ENCODE assay signal across 12 cellular contexts in genomic region chr4:67702166-67702565, GRCh38. TPM values are rescaled to one million over a fixed set of nuclear protein-coding genes. Genes with fewer than 3 reads are reported as not detected.
A peak's percentile ranks its signal among the peaks of the same experiment; 100 is the strongest.
DNase-seq lines count a peak whose midpoint lies in the region; ATAC-seq and TF ChIP-seq lines count a peak whose summit lies in the region.
"Had no signal": no experiment of that assay in that cellular context is flagged by ENCODE, and none has a peak within 500 bp of the region (broad histone marks: within the 10 kb centered on the region; RNA-seq: fewer than 3 reads in every experiment).

No MANE protein-coding gene starts in this region.

- peak overlapping the region in 2 of 3 donors; percentile 28 to 99 for H3K27ac Mint-ChIP-seq in CD4-positive, CD25-positive, alpha-beta regulatory T cell

- H3K36me3 Mint-ChIP-seq in CD4-positive, CD25-positive, alpha-beta regulatory T cell, result peaks cover 32% of the 10 kb centered on the region

- H3K4me3 ChIP-seq in CD4-positive, CD25-positive, alpha-beta regulatory T cell (ENCODE audit: low read depth, low read length), result peak overlapping the region; percentile 97
- H3K4me3 ChIP-seq in HL-60 (replicated peaks; ENCODE audit: insufficient read depth, low read length) (peak overlapping the region; percentile 94), adipocyte (ENCODE audit: low read length) (peak overlapping the region; percentile 86), mucosa of stomach (ENCODE audit: low read length) (no peak overlapping the region)

- peaks cover 10% of the 10 kb centered on the region for H3K36me3 ChIP-seq in CD4-positive, CD25-positive, alpha-beta regulatory T cell (ENCODE audit: control insufficient read depth, insufficient read depth, low read length)
- H3K36me3 ChIP-seq in adipocyte (ENCODE audit: control insufficient read depth, insufficient read depth, low read length, severe bottlenecking) (no peaks in the 10 kb centered on the region), mucosa of stomach (ENCODE audit: control insufficient read depth, insufficient read depth, low read length) (no peaks in the 10 kb centered on the region)

- H3K4me3 Mint-ChIP-seq in CD4-positive, CD25-positive, alpha-beta regulatory T cell, result peak overlapping the region; percentile 97 to 98 (median 98)

- no peak overlapping the region for H3K9ac ChIP-seq in adipocyte (ENCODE audit: low read length)
- peak overlapping the region; percentile 83 for H3K9ac ChIP-seq in mucosa of stomach (ENCODE audit: low read length)

- H3K27me3 Mint-ChIP-seq in CD4-positive, CD25-positive, alpha-beta regulatory T cell, result no peaks in the 10 kb centered on the region

- H3K4me1 Mint-ChIP-seq in CD4-positive, CD25-positive, alpha-beta regulatory T cell, result peaks cover 47 to 74% (median 62%) of the 10 kb centered on the region in 4 donors

- peaks cover 9 to 11% of the 10 kb centered on the region in 2 experiments for H3K9me3 ChIP-seq in CD4-positive, CD25-positive, alpha-beta regulatory T cell (ENCODE audit: control insufficient read depth in 2 of 2, low read length in 2 of 2)
- no peaks in the 10 kb centered on the region for H3K9me3 ChIP-seq in adipocyte (ENCODE audit: control insufficient read depth, low read length)
- no peaks in the 10 kb centered on the region for H3K9me3 ChIP-seq in mucosa of stomach (ENCODE audit: control insufficient read depth, low read length)

- no peak for DNase-seq in CD4-positive, CD25-positive, alpha-beta regulatory T cell
- DNase-seq in HL-60 (ENCODE audit: low read depth in 1 of 2, low spot score in 1 of 2) (no peak), adipocyte (ENCODE audit: low read depth) (no peak), T-helper 9 cell (no peak), OCI-M1 (lab: John Stamatoyannopoulos, UW) (no peak), left ventricle myocardium superior (no peak)
- DNase-seq: central memory CD4-positive, alpha-beta T cell; left colon; NCI-H1048 had no signal

- ATAC-seq in CD4-positive, CD25-positive, alpha-beta regulatory T cell (ENCODE audit: low read depth in 2 of 2), result no peak
- ATAC-seq in HG02884 (IDR thresholded peaks at IDR 0.05; ENCODE audit: unreplicated experiment), result no peak
- ATAC-seq in left ventricle myocardium superior, result no peak

- H3K4me1 ChIP-seq in CD4-positive, CD25-positive, alpha-beta regulatory T cell (ENCODE audit: control insufficient read depth, insufficient read depth, low read length, poor library complexity, severe bottlenecking), result peaks cover 41% of the 10 kb centered on the region
- peaks cover 8% of the 10 kb centered on the region for H3K4me1 ChIP-seq in adipocyte (ENCODE audit: control insufficient read depth, insufficient read depth, low read length)
- H3K4me1 ChIP-seq in mucosa of stomach (ENCODE audit: control insufficient read depth, insufficient read depth, low read length), result no peaks in the 10 kb centered on the region

- intact Hi-C loops in left ventricle myocardium superior (cut with micrococcal nuclease), result no loop called here

- TF ChIP-seq CTCF in HL-60 (IDR thresholded peaks at IDR 0.05; ENCODE audit: insufficient read depth, low read length), result no peak

- H3K27ac ChIP-seq in CD4-positive, CD25-positive, alpha-beta regulatory T cell (ENCODE audit: insufficient read depth, low read length, poor library complexity, severe bottlenecking), result peak overlapping the region; percentile 82
- peak overlapping the region; percentile 91 for H3K27ac ChIP-seq in HL-60 (replicated peaks)

- peaks cover 0 to 20% (median 2%) of the 10 kb centered on the region in 7 donors for H3K9me3 Mint-ChIP-seq in CD4-positive, CD25-positive, alpha-beta regulatory T cell

- no peaks in the 10 kb centered on the region for H3K27me3 ChIP-seq in CD4-positive, CD25-positive, alpha-beta regulatory T cell (ENCODE audit: control insufficient read depth, insufficient read depth, low read length)
- H3K27me3 ChIP-seq in HL-60 (ENCODE audit: insufficient read depth, poor library complexity, severe bottlenecking) (no peaks in the 10 kb centered on the region), adipocyte (replicated peaks; ENCODE audit: control insufficient read depth, insufficient read depth, low read length) (no peaks in the 10 kb centered on the region), mucosa of stomach (ENCODE audit: control insufficient read depth, insufficient read depth, low read length) (no peaks in the 10 kb centered on the region)

RNA-seq across cellular contexts. Expression of gene UBA6, which starts 1.2 kb away (rescaled TPM):
- total RNA-seq in CD4-positive, CD25-positive, alpha-beta regulatory T cell, result 64.1 TPM
- 10 to 100 TPM; 21.6 to 32.0 (median 28.7) TPM for polyA plus RNA-seq in CD4-positive, CD25-positive, alpha-beta regulatory T cell
- total RNA-seq in left ventricle myocardium superior, result 19.1 TPM

RNA-seq across cellular contexts. Expression of gene GNRHR, which starts 52.0 kb away (rescaled TPM):
- total RNA-seq in CD4-positive, CD25-positive, alpha-beta regulatory T cell, result not detected
- under 1 TPM in 2 of 4 donors, not detected in 2; 0.13 to 0.16 TPM for polyA plus RNA-seq in CD4-positive, CD25-positive, alpha-beta regulatory T cell
- not detected for total RNA-seq in left ventricle myocardium superior
- total RNA-seq: H1, left colon had no signal
- polyA plus RNA-seq: H1 had no signal
